ENCODE assay signal across 20 cellular contexts in genomic region chr9:121619989-121620673, GRCh38. TPM values are rescaled to one million over a fixed set of nuclear protein-coding genes. Genes with fewer than 3 reads are reported as not detected.
DNase-seq lines count a peak whose midpoint lies in the region; ATAC-seq and TF ChIP-seq lines count a peak whose summit lies in the region.
"Had no signal": no experiment of that assay in that cellular context is flagged by ENCODE, and none has a peak within 500 bp of the region (broad histone marks: within the 10 kb centered on the region; RNA-seq: fewer than 3 reads in every experiment).

No MANE protein-coding gene starts in this region.

- peak; percentile 45 to 88 (median 81) for ATAC-seq in heart right ventricle
- ATAC-seq in lower lobe of right lung = peak in 1 of 2 donors; percentile 53
- no peak for ATAC-seq in HG02973 (IDR thresholded peaks at IDR 0.05; ENCODE audit: unreplicated experiment)
- ATAC-seq: activated naive CD4-positive, alpha-beta T cell treated with anti-CD3 and anti-CD28 coated beads, Interleukin-2, amount 50 U/mL, for 72 hours had no signal

- H3K9ac ChIP-seq in Karpas-422 (ENCODE audit: low read length) = no peak overlapping the region
- H3K9ac ChIP-seq: GM23248 had no signal

- no peaks in the 10 kb centered on the region for H3K9me2 ChIP-seq in Karpas-422 (replicated peaks; ENCODE audit: insufficient read depth, low read length)

- H3K27ac ChIP-seq in Karpas-422 (ENCODE audit: low read length) = no peak overlapping the region
- peak overlapping the region; percentile 2 to 89 (median 78) for H3K27ac ChIP-seq in heart right ventricle
- H3K27ac ChIP-seq in lower lobe of right lung = no peak overlapping the region
- H3K27ac ChIP-seq in stomach = peak overlapping the region; percentile 30 to 77 (median 68)
- H3K27ac ChIP-seq: GM23248, HL-60, SK-N-MC had no signal

- H3K4me2 ChIP-seq in Karpas-422 (ENCODE audit: low read depth, low read length, poor library complexity, severe bottlenecking) = no peak overlapping the region

- 63 to 70% methylated on average over 9 of the region's 9 CpGs for WGBS in heart right ventricle, 2 donors
- 27 to 44% (median 38%) methylated on average over 7 to 9 of the region's 9 CpGs for WGBS in stomach, 5 donors

- H3K36me3 ChIP-seq in Karpas-422 (ENCODE audit: insufficient read depth, low read length) (no peaks in the 10 kb centered on the region), heart right ventricle (peaks cover 0 to 4% (median 0%) of the 10 kb centered on the region in 9 donors), lower lobe of right lung (no peaks in the 10 kb centered on the region), stomach (no peaks in the 10 kb centered on the region)
- H3K36me3 ChIP-seq: Peyer's patch had no signal

- TF ChIP-seq EP300 in stomach (IDR thresholded peaks at IDR 0.05) = no peak

- TF ChIP-seq CTCF in heart right ventricle (IDR thresholded peaks at IDR 0.05) = no peak
- no peak for TF ChIP-seq CTCF in lower lobe of right lung (IDR thresholded peaks at IDR 0.05)
- no peak for TF ChIP-seq CTCF in stomach (IDR thresholded peaks at IDR 0.05)

- TF ChIP-seq POLR2A in stomach (IDR thresholded peaks at IDR 0.05) = no peak

- H3K79me2 ChIP-seq in Karpas-422 (ENCODE audit: low read length) = no peaks in the 10 kb centered on the region

- H3K4me3 ChIP-seq in Karpas-422 (ENCODE audit: low read length) (no peak overlapping the region), heart right ventricle (no peak overlapping the region), lower lobe of right lung (no peak overlapping the region), stomach (no peak overlapping the region)
- H3K4me3 ChIP-seq: GM23248, Peyer's patch, SK-N-MC had no signal

- DNase-seq in Karpas-422 (peak; percentile 19), heart right ventricle (peak; percentile 63 to 67), lower lobe of right lung (peak; percentile 52), stomach (peak; percentile 77), GM19240 (ENCODE audit: insufficient read length, low spot score) (no peak), NCI-H510A treated with DMSO at 0.1 percent for 48 hours (lab: John Stamatoyannopoulos, UW) (no peak), cortex of kidney (lab: John Stamatoyannopoulos, UW) (no peak)
- DNase-seq: activated CD4-positive, alpha-beta T cell treated with anti-CD3 and anti-CD28 coated beads for 48 hours; C1 segment of cervical spinal cord; MM.1S; NCI-H1417 treated with DMSO at 0.1 percent for 48 hours; NCI-H510A; Peyer's patch; T-helper 2 cell had no signal

- no peaks in the 10 kb centered on the region for H3K9me3 ChIP-seq in Karpas-422 (ENCODE audit: low read length)
- H3K9me3 ChIP-seq in heart right ventricle = no peaks in the 10 kb centered on the region
- H3K9me3 ChIP-seq in lower lobe of right lung = no peaks in the 10 kb centered on the region
- no peaks in the 10 kb centered on the region for H3K9me3 ChIP-seq in stomach
- H3K9me3 ChIP-seq: Peyer's patch had no signal

- H4K20me1 ChIP-seq in Karpas-422 (ENCODE audit: insufficient read depth, low read depth, low read length) = no peaks in the 10 kb centered on the region

- H2AFZ ChIP-seq in Karpas-422 (ENCODE audit: low read length) = no peak overlapping the region
- H2AFZ ChIP-seq: GM23248 had no signal

- H3K4me1 ChIP-seq in Karpas-422 (ENCODE audit: low read length) (no peaks in the 10 kb centered on the region), heart right ventricle (peaks cover 9 to 83% (median 65%) of the 10 kb centered on the region in 9 donors), lower lobe of right lung (peaks cover 29% of the 10 kb centered on the region), stomach (peaks cover 13 to 45% (median 31%) of the 10 kb centered on the region in 4 donors)
- H3K4me1 ChIP-seq: Peyer's patch had no signal

- intact Hi-C loops in heart right ventricle (cut with DNase I) (loop anchor here in 1 of 10 donors (5.0 kb wide), 1 partner anchor 68 kb away; no protein-coding TSS in a partner anchor), lower lobe of right lung (cut with DNase I) (no loop called here), stomach (cut with DNase I; ENCODE audit: low total_unique reads) (no loop called here)

- no peaks in the 10 kb centered on the region for H3K27me3 ChIP-seq in Karpas-422 (ENCODE audit: low read length)
- H3K27me3 ChIP-seq in heart right ventricle = no peaks in the 10 kb centered on the region
- no peaks in the 10 kb centered on the region for H3K27me3 ChIP-seq in lower lobe of right lung (ENCODE audit: low read depth)
- no peaks in the 10 kb centered on the region for H3K27me3 ChIP-seq in stomach
- H3K27me3 ChIP-seq: Peyer's patch had no signal

RNA-seq across cellular contexts. Expression of gene DAB2IP, which starts 31.3 kb away (rescaled TPM):
- total RNA-seq in Karpas-422 (2014; rRNA removed; shearing (Covaris generic); ENCODE audit: low replicate concordance) = 0.18 and 1.3 TPM in 2 replicates
- 10 to 100 TPM; 48.1 to 71.1 (median 56.5) TPM for total RNA-seq in heart right ventricle
- polyA plus RNA-seq in heart right ventricle = 10 to 100 TPM; 18.1 to 36.5 TPM
- total RNA-seq in lower lobe of right lung = 54.1 TPM
- 100 to 1,000 TPM in 1 of 5 donors, 10 to 100 TPM in 4; 32.1 to 303 (median 63.6) TPM for total RNA-seq in stomach
- 10 to 100 TPM; 17.5 to 27.6 (median 25.5) TPM for polyA plus RNA-seq in stomach
- polyA plus RNA-seq: IgD-negative memory B cell had no signal

Comparison
In these comparisons a context has a peak if more than half of its experiments do, and no peak if none do; other contexts are left out.
1. DNase-seq: peak in Karpas-422 (single experiment), heart right ventricle (2 of 2), lower lobe of right lung (single experiment) and stomach (single experiment); none in GM19240 (single experiment), NCI-H510A treated with DMSO at 0.1 percent for 48 hours (single experiment) and cortex of kidney (single experiment).
2. H3K27ac ChIP-seq: peak in heart right ventricle (10 of 10) and stomach (5 of 5); none in Karpas-422 (single experiment) and lower lobe of right lung (single experiment).
3. RNA of gene DAB2IP, which starts 31.3 kb away (total RNA-seq): 32.1 to 303 TPM in stomach, 48.1 to 71.1 TPM in heart right ventricle and 54.1 TPM in lower lobe of right lung (single experiment); 0.18 to 1.3 TPM in Karpas-422; every median in the first group is over 10 times any median in the second.